8 cellular contexts compared by ENCODE assay signal in genomic region chr2:237923507-237924163, GRCh38. TPM values are rescaled to one million over a fixed set of nuclear protein-coding genes. Genes with fewer than 3 reads are reported as not detected.
DNase-seq lines count a peak whose midpoint lies in the region; ATAC-seq and TF ChIP-seq lines count a peak whose summit lies in the region.

No MANE protein-coding gene starts in this region.

- peak; percentile 93 for TF ChIP-seq CTCF in HFF-Myc (IDR thresholded peaks at IDR 0.05; ENCODE audit: low read depth, low read length, missing control alignments)
- TF ChIP-seq CTCF in epithelial cell of proximal tubule (conservative IDR thresholded peaks at IDR 0.05; ENCODE audit: low read depth, low read length), result peak; percentile 84

- no peak overlapping the region for H3K4me3 ChIP-seq in HFF-Myc (replicated peaks; ENCODE audit: low read depth, low read length)
- peak overlapping the region; percentile 43 for H3K4me3 ChIP-seq in epithelial cell of proximal tubule (ENCODE audit: low read depth, low read length)

- DNase-seq in Daoy (ENCODE audit: low read depth), result peak; percentile 43
- DNase-seq in HFF-Myc (ENCODE audit: extremely low read depth, low read depth), result peak; percentile 79
- peak; percentile 72 for DNase-seq in NCI-H69 (lab: John Stamatoyannopoulos, UW)
- peak; percentile 83 for DNase-seq in activated CD8-positive, alpha-beta memory T cell treated with anti-CD3 and anti-CD28 coated beads, Interleukin-2, amount 50 U/mL, for 4 hours
- DNase-seq in epithelial cell of proximal tubule (ENCODE audit: low read depth), result no peak
- peak; percentile 78 for DNase-seq in naive B cell
- peak; percentile 56 to 79 (median 71) for DNase-seq in stimulated activated naive CD4-positive, alpha-beta T cell (lab: John Stamatoyannopoulos, UW)
- no peak for DNase-seq in middle frontal gyrus (ENCODE audit: extremely low spot score, low spot score)

- H3K27me3 Mint-ChIP-seq in naive B cell, result peaks cover 0 to 8% (median 0%) of the 10 kb centered on the region in 3 donors

- peak overlapping the region in 2 of 6 donors; percentile 21 to 70 for H3K27ac Mint-ChIP-seq in naive B cell

- peaks cover 0 to 7% of the 10 kb centered on the region in 2 donors for H3K36me3 Mint-ChIP-seq in naive B cell

- peak; percentile 97 to 98 for ATAC-seq in naive B cell (ENCODE audit: low read depth in 2 of 2)

- H3K4me3 Mint-ChIP-seq in naive B cell, result peak overlapping the region in 6 of 8 donors; percentile 15 to 61 (median 45)

- H3K4me1 Mint-ChIP-seq in naive B cell, result peaks cover 7 to 17% (median 12%) of the 10 kb centered on the region in 3 donors

- H3K9me3 Mint-ChIP-seq in naive B cell, result peaks cover 0 to 4% (median 0%) of the 10 kb centered on the region in 7 donors

RNA-seq across cellular contexts. Expression of gene UBE2F, which starts 43.2 kb away (rescaled TPM):
- 73.9 and 87.1 TPM in 2 replicates for total RNA-seq in Daoy (2014; rRNA removed; shearing (Covaris generic))
- total RNA-seq in epithelial cell of proximal tubule, result 54.8 and 85.5 TPM in 2 replicates
- polyA plus RNA-seq in naive B cell (ENCODE audit: low read depth in 6 of 6), result 10 to 100 TPM; 50.7 to 64.6 (median 60.0) TPM

Comparison
In these comparisons a context has a peak if more than half of its experiments do, and no peak if none do; other contexts are left out.
1. DNase-seq: peak in Daoy (single experiment), HFF-Myc (single experiment), NCI-H69 (single experiment), activated CD8-positive, alpha-beta memory T cell treated with anti-CD3 and anti-CD28 coated beads, Interleukin-2, amount 50 U/mL, for 4 hours (single experiment), naive B cell (single experiment) and stimulated activated naive CD4-positive, alpha-beta T cell (6 of 6); none in epithelial cell of proximal tubule (single experiment) and middle frontal gyrus (single experiment).